8 cellular contexts compared by ENCODE assay signal in the genomic region with DNA sequence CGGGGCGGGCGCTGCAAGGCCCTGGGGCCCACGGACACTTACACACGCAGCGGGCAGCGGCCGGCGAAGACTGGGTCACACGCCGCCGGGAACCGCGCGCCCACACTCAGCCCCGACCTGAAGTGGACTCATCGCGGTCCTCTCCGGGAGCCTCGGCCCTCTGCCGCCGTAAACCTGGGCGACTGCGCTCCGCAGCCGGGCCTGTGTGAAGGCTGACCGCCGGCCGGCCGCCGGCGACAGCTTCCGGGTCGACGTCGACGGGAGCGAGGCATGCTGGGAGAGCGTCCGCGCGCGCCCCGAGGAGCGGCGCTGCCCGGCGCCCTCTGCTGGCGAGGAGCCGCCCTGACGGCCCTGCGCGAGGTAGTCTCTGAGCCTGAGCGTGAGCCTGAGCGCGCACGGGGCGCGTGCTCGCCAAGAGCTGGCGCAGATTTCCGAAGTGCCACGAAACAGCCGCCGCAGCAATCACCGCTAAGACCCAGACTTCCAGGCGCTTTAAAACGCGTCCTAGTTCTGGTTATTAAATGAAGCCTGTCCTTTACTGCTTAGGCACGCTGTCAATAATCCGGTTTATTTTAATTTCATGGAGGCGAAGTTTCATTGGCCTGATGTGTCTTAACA. TPM values are rescaled to one million over a fixed set of nuclear protein-coding genes. Genes with fewer than 3 reads are reported as not detected.
DNase-seq lines count a peak whose midpoint lies in the region; ATAC-seq, FAIRE-seq and TF ChIP-seq lines count a peak whose summit lies in the region.

A gene with protein sequence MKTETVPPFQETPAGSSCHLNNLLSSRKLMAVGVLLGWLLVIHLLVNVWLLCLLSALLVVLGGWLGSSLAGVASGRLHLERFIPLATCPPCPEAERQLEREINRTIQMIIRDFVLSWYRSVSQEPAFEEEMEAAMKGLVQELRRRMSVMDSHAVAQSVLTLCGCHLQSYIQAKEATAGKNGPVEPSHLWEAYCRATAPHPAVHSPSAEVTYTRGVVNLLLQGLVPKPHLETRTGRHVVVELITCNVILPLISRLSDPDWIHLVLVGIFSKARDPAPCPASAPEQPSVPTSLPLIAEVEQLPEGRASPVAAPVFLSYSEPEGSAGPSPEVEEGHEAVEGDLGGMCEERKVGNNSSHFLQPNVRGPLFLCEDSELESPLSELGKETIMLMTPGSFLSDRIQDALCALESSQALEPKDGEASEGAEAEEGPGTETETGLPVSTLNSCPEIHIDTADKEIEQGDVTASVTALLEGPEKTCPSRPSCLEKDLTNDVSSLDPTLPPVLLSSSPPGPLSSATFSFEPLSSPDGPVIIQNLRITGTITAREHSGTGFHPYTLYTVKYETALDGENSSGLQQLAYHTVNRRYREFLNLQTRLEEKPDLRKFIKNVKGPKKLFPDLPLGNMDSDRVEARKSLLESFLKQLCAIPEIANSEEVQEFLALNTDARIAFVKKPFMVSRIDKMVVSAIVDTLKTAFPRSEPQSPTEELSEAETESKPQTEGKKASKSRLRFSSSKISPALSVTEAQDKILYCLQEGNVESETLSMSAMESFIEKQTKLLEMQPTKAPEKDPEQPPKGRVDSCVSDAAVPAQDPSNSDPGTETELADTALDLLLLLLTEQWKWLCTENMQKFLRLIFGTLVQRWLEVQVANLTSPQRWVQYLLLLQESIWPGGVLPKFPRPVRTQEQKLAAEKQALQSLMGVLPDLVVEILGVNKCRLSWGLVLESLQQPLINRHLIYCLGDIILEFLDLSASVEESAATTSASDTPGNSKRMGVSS (minus strand): TSS at position 242 of the 618 bp plus-strand sequence. CDS start 540 bp downstream, outside the sequence.

- peak within 1 kb of the TSS; percentile 92 for H3K9ac ChIP-seq in neural progenitor cell

- peak; percentile 99 for ATAC-seq in foreskin keratinocyte

- H3K4me3 Mint-ChIP-seq in neural progenitor cell = peak within 1 kb of the TSS; percentile 87

- no peaks in the 10 kb centered on the region for H3K27me3 Mint-ChIP-seq in neural progenitor cell (ENCODE audit: insufficient read depth, low read depth)

- peaks cover 29% of the 10 kb centered on the region for H3K79me2 ChIP-seq in neural progenitor cell (ENCODE audit: low read depth)

- peak within 1 kb of the TSS; percentile 96 for H3K4me2 ChIP-seq in neural progenitor cell

- H3K4me1 ChIP-seq in SJCRH30 = no peaks in the 10 kb centered on the region
- no peaks in the 10 kb centered on the region for H3K4me1 ChIP-seq in foreskin keratinocyte
- H3K4me1 ChIP-seq in neural progenitor cell = peaks cover 15% of the 10 kb centered on the region

- DNase-seq in GF-D8 (lab: John Stamatoyannopoulos, UW) (peak; percentile 93), H54 (ENCODE audit: insufficient read length, low spot score) (peak; percentile 62), LoVo (ENCODE audit: low spot score) (peak; percentile 92), SJCRH30 (peak; percentile 77 to 83), foreskin keratinocyte (peak; percentile 53 to 72), neural progenitor cell (ENCODE audit: low spot score) (peak; percentile 95), stromal cell of bone marrow (ENCODE audit: low read depth) (peak; percentile 80)
- DNase-seq in activated gamma-delta T cell treated with anti-CD3 and anti-CD28 coated beads, Interleukin-2, amount 50 U/mL, for 16 hours (ENCODE audit: low read depth) = peak; percentile 81

- peak within 1 kb of the TSS; percentile 57 for H3K27ac ChIP-seq in SJCRH30
- peak within 1 kb of the TSS; percentile 80 for H3K27ac ChIP-seq in foreskin keratinocyte
- H3K27ac ChIP-seq in neural progenitor cell = no peak within 1 kb of the TSS

- no peak within 1 kb of the TSS for H3K27ac Mint-ChIP-seq in neural progenitor cell

- peaks cover 4% of the 10 kb centered on the region for H3K36me3 ChIP-seq in SJCRH30
- H3K36me3 ChIP-seq in neural progenitor cell = peaks cover 8% of the 10 kb centered on the region

- FAIRE-seq in H54 (lab: Jason Lieb, UNC) = peak; percentile 45

- H3K4me3 ChIP-seq in SJCRH30 = peak within 1 kb of the TSS; percentile 79
- peak within 1 kb of the TSS; percentile 85 for H3K4me3 ChIP-seq in neural progenitor cell

- H3K36me3 Mint-ChIP-seq in neural progenitor cell = peaks cover 9% of the 10 kb centered on the region

- H3K27me3 ChIP-seq in SJCRH30 = no peaks in the 10 kb centered on the region
- H3K27me3 ChIP-seq in foreskin keratinocyte = no peaks in the 10 kb centered on the region
- peaks cover 15% of the 10 kb centered on the region for H3K27me3 ChIP-seq in neural progenitor cell

- H3K9me3 Mint-ChIP-seq in neural progenitor cell = no peaks in the 10 kb centered on the region

- H3K9me3 ChIP-seq in SJCRH30 (replicated peaks) (no peaks in the 10 kb centered on the region), neural progenitor cell (ENCODE audit: low read depth) (no peaks in the 10 kb centered on the region)

- H2AFZ ChIP-seq in neural progenitor cell (replicated peaks) = peak within 1 kb of the TSS; percentile 83

- peak; percentile 54; the same call in 1 of the 2 replicates for TF ChIP-seq POLR2A in H54 (IDR thresholded peaks at IDR 0.05; ENCODE audit: low read depth, low read length)

- H4K20me1 ChIP-seq in neural progenitor cell (ENCODE audit: low read depth) = peaks cover 24% of the 10 kb centered on the region

- no peaks in the 10 kb centered on the region for H3F3A ChIP-seq in neural progenitor cell (ENCODE audit: low read depth)

- TF ChIP-seq CTCF in foreskin keratinocyte (conservative IDR thresholded peaks at IDR 0.05) (peak; percentile 100), neural progenitor cell (IDR thresholded peaks at IDR 0.05) (peak; percentile 90)

- peaks cover 26% of the 10 kb centered on the region for H3K4me1 Mint-ChIP-seq in neural progenitor cell

RNA-seq across cellular contexts. Expression of the gene that starts here (rescaled TPM):
- 34.6 and 36.6 TPM in 2 replicates for total RNA-seq in SJCRH30 (2014; rRNA removed; shearing (Covaris generic))
- 35.1 and 42.8 TPM in 2 replicates for total RNA-seq in foreskin keratinocyte
- polyA plus RNA-seq in foreskin keratinocyte = 7.8 and 8.2 TPM in 2 replicates
- total RNA-seq in neural progenitor cell (ENCODE audit: low replicate concordance) = 32.8 and 33.4 TPM in 2 replicates
